11 cellular contexts compared by ENCODE assay signal in genomic region chr1:234907585-234908457, GRCh38.
DNase-seq lines count a peak whose midpoint lies in the region; ATAC-seq and TF ChIP-seq lines count a peak whose summit lies in the region.
"Had no signal": no experiment of that assay in that cellular context is flagged by ENCODE, and none has a peak within 500 bp of the region (broad histone marks: within the 10 kb centered on the region; RNA-seq: fewer than 3 reads in every experiment).

No MANE protein-coding gene starts in this region.

- POLR2A ChIA-PET in Panc1 (lab: Charles Lee) (interaction anchor here (0.6 kb wide), 1 partner anchor 55 kb away, joined by 5 read pairs; no protein-coding TSS in a partner anchor), T-cell (lab: Charles Lee) (no interaction called here)

- no TSS peak for BruUV-seq in Panc1 (replicated peaks; lab: Mats Ljungman, UMichigan)

- H3K27ac Mint-ChIP-seq in nephron (peak overlapping the region; percentile 96 to 99 (median 99)), T-cell (no peak overlapping the region)
- H3K27ac Mint-ChIP-seq: activated B cell treated with CpG ODN at 0.5 μM for 24 hours had no signal

- intact Hi-C loops in Panc1 (cut with micrococcal nuclease; ENCODE audit: unreplicated experiment) = no loop called here

- H3K36me3 Mint-ChIP-seq in nephron (ENCODE audit: low read depth) (no peaks in the 10 kb centered on the region), T-cell (no peaks in the 10 kb centered on the region)

- H3K9me3 Mint-ChIP-seq in nephron = no peaks in the 10 kb centered on the region
- H3K9me3 Mint-ChIP-seq in T-cell = no peaks in the 10 kb centered on the region
- H3K9me3 Mint-ChIP-seq: activated B cell treated with CpG ODN at 0.5 μM for 24 hours had no signal

- H3K9me3 ChIP-seq in Panc1 (ENCODE audit: control insufficient read depth, insufficient read depth, low read depth, low read length) (no peaks in the 10 kb centered on the region), fibroblast of lung (ENCODE audit: control insufficient read depth, insufficient read depth, low read depth, low read length) (no peaks in the 10 kb centered on the region)
- H3K9me3 ChIP-seq: BLaER1 treated with 17β-estradiol and CSF1 and Interleukin-3, amounts not matched to agents 10 nM and 100 nM; testis had no signal

- no peaks in the 10 kb centered on the region for H4K20me1 ChIP-seq in fibroblast of lung (ENCODE audit: control insufficient read depth, extremely low read depth, insufficient read depth, low read length)
- H4K20me1 ChIP-seq: BLaER1 treated with 17β-estradiol and CSF1 and Interleukin-3, amounts not matched to agents 10 nM and 100 nM had no signal

- 0 out of 2 replicates have a peak overlapping the region, but pooled peaks have one; percentile 1 for H3K27ac ChIP-seq in ACC112 (ENCODE audit: low read depth, low read length)
- H3K27ac ChIP-seq in Panc1 (ENCODE audit: low read length) = peak overlapping the region; percentile 70
- peak overlapping the region; percentile 30 for H3K27ac ChIP-seq in fibroblast of lung (ENCODE audit: insufficient read depth, low read length)
- H3K27ac ChIP-seq: BLaER1 treated with 17β-estradiol and CSF1 and Interleukin-3, amounts not matched to agents 10 nM and 100 nM had no signal

- no peak overlapping the region for H3K9ac ChIP-seq in fibroblast of lung (ENCODE audit: insufficient read depth, low read length)
- H3K9ac ChIP-seq: BLaER1 treated with 17β-estradiol and CSF1 and Interleukin-3, amounts not matched to agents 10 nM and 100 nM had no signal

- H2AFZ ChIP-seq in ACC112 (ENCODE audit: low read length, unreplicated experiment) (no peak overlapping the region), fibroblast of lung (ENCODE audit: low read length) (peak overlapping the region; percentile 16)

- DNase-seq in Panc1 (ENCODE audit: low read depth, low spot score) (no peak), fibroblast of lung (ENCODE audit: low read depth in 2 of 2) (peak; percentile 72 to 92), T-cell (no peak)
- DNase-seq: activated B cell treated with CpG ODN at 0.5 μM for 24 hours, testis had no signal

- H3K4me2 ChIP-seq in fibroblast of lung (ENCODE audit: extremely low read depth, insufficient read depth, low read length) = peak overlapping the region; percentile 82

- H3K4me1 Mint-ChIP-seq in nephron = peaks cover 54% of the 10 kb centered on the region
- H3K4me1 Mint-ChIP-seq in T-cell = peaks cover 25 to 26% (median 25%) of the 10 kb centered on the region in 3 donors

- in situ Hi-C loops in Panc1 (cut with HindIII; ENCODE audit: low pct_unique_long_range_greater_than_20kb, low sequenced_read_pairs) = no loop called here

- no peaks in the 10 kb centered on the region for H3K27me3 ChIP-seq in ACC112 (ENCODE audit: insufficient read depth, low read length)
- H3K27me3 ChIP-seq in Panc1 (ENCODE audit: control insufficient read depth, insufficient read depth, low read length) = no peaks in the 10 kb centered on the region
- no peaks in the 10 kb centered on the region for H3K27me3 ChIP-seq in fibroblast of lung (ENCODE audit: control insufficient read depth, insufficient read depth, low read length)
- H3K27me3 ChIP-seq: BLaER1 treated with 17β-estradiol and CSF1 and Interleukin-3, amounts not matched to agents 10 nM and 100 nM; testis had no signal

- H3K36me3 ChIP-seq in ACC112 (ENCODE audit: insufficient read depth, low read length) = no peaks in the 10 kb centered on the region
- H3K36me3 ChIP-seq in Panc1 (ENCODE audit: control insufficient read depth, insufficient read depth, low read length) = no peaks in the 10 kb centered on the region
- H3K36me3 ChIP-seq in fibroblast of lung (ENCODE audit: control insufficient read depth, insufficient read depth, low read length) = no peaks in the 10 kb centered on the region
- H3K36me3 ChIP-seq: BLaER1 treated with 17β-estradiol and CSF1 and Interleukin-3, amounts not matched to agents 10 nM and 100 nM had no signal

- TF ChIP-seq CTCF in Panc1 (IDR thresholded peaks at IDR 0.05) (no peak), fibroblast of lung (conservative IDR thresholded peaks at IDR 0.05 in 1 of 2, IDR thresholded peaks at IDR 0.05 in 1 of 2; ENCODE audit: low read depth in 1 of 2, low read length in 2 of 2) (no peak), nephron (IDR thresholded peaks at IDR 0.05; ENCODE audit: unreplicated experiment in 3 of 3) (no peak)

- CTCF ChIA-PET in Panc1 (lab: Charles Lee) = no interaction called here
- CTCF ChIA-PET in T-cell (lab: Charles Lee) = interaction anchor here in 1 of 2 donors (0.7 kb wide), 3 partner anchors 18 to 406 kb away, joined by 5 to 12 read pairs (median 6); no protein-coding TSS in a partner anchor

- H3K4me3 Mint-ChIP-seq in nephron (peak overlapping the region in 2 of 3 experiments; percentile 10 to 38), T-cell (no peak overlapping the region)
- H3K4me3 Mint-ChIP-seq: activated B cell treated with CpG ODN at 0.5 μM for 24 hours had no signal

- H3K27me3 Mint-ChIP-seq in nephron (ENCODE audit: low read depth) (no peaks in the 10 kb centered on the region), T-cell (no peaks in the 10 kb centered on the region)
- H3K27me3 Mint-ChIP-seq: activated B cell treated with CpG ODN at 0.5 μM for 24 hours had no signal

- H3K79me2 ChIP-seq in ACC112 (ENCODE audit: control insufficient read depth, insufficient read depth, low read length, unreplicated experiment) (no peaks in the 10 kb centered on the region), fibroblast of lung (ENCODE audit: control insufficient read depth, insufficient read depth, low read length) (no peaks in the 10 kb centered on the region)

- no peak overlapping the region for H3K4me3 ChIP-seq in ACC112 (ENCODE audit: low read depth, low read length)
- no peak overlapping the region for H3K4me3 ChIP-seq in Panc1 (ENCODE audit: low read depth in 2 of 2, low read length in 2 of 2)
- H3K4me3 ChIP-seq in fibroblast of lung (replicated peaks in 1 of 4; ENCODE audit: control extremely low read depth in 1 of 4, insufficient read depth in 1 of 4, low read depth in 3 of 4, low read length in 4 of 4) = no peak overlapping the region
- H3K4me3 ChIP-seq: BLaER1 treated with 17β-estradiol and CSF1 and Interleukin-3, amounts not matched to agents 10 nM and 100 nM; testis had no signal

- H3K4me1 ChIP-seq in ACC112 (ENCODE audit: control insufficient read depth, insufficient read depth, low read length, unreplicated experiment) = peaks cover 11% of the 10 kb centered on the region
- H3K4me1 ChIP-seq in Panc1 (ENCODE audit: control insufficient read depth, insufficient read depth, low read length) = no peaks in the 10 kb centered on the region
- H3K4me1 ChIP-seq in fibroblast of lung (ENCODE audit: control insufficient read depth, extremely low read depth, insufficient read depth, low read length) = peaks cover 2% of the 10 kb centered on the region

- ATAC-seq in Panc1 (no peak), HG03460 (IDR thresholded peaks at IDR 0.05; ENCODE audit: unreplicated experiment) (no peak), T-cell (replicated peaks in 1 of 4) (no peak), GM21447 (IDR thresholded peaks at IDR 0.05; ENCODE audit: unreplicated experiment) (no peak), GM21723 (IDR thresholded peaks at IDR 0.05; ENCODE audit: unreplicated experiment) (no peak)

Comparison
In these comparisons a context has a peak if more than half of its experiments do, and no peak if none do; other contexts are left out.
1. H3K27ac ChIP-seq: peak in every context shown above with its lines; median percentile 70 in Panc1; 30 in fibroblast of lung; 1 in ACC112.
2. DNase-seq: peak in fibroblast of lung (2 of 2); none in Panc1 (single experiment) and T-cell (0 of 34).
3. H3K27ac Mint-ChIP-seq: peak in nephron (3 of 3); none in T-cell (0 of 2).
4. H3K4me3 Mint-ChIP-seq: peak in nephron (2 of 3); none in T-cell (0 of 3).